ENCODE assay signal across 9 cellular contexts in the genomic region with DNA sequence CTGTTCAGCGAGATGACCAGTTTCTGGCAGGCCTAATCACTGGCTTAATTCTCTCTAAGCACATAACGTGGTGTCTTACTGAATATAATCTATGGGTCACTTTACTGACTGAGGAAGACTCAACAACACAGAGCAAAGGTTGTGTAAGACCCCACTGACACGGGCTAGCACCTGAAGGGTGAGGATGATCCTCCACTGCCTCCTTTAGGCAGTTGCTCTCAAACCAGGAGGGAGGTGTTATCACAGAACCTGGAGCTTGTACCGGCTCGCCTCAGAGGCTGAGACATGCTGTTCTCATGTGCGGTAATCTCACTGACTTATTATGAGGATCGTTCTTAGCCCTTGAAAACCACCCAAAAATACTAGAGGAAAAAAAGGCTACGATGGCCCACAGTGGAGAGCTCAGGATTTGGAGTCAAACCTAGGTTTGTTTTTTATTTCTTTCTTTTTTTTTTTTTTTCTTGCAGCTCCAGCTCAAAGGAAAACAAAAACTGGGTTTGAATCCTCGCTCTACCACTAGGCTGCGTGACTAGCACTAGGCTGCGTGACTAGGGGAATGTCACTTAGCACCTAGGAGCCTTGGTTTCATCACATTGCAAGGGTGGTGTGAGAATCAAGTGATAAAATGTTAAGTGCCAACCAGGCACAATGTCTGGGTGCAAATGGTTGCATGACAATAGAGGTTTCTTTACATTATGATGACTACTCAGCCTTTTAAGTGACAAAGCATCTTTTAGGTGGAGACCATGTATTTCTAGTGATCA. TPM values are rescaled to one million over a fixed set of nuclear protein-coding genes. Genes with fewer than 3 reads are reported as not detected.
DNase-seq lines count a peak whose midpoint lies in the region; ATAC-seq, FAIRE-seq and TF ChIP-seq lines count a peak whose summit lies in the region.
"Had no signal": no experiment of that assay in that cellular context is flagged by ENCODE, and none has a peak within 500 bp of the region (broad histone marks: within the 10 kb centered on the region; RNA-seq: fewer than 3 reads in every experiment).

No MANE protein-coding gene starts in this region.

- H3K9me3 ChIP-seq in heart left ventricle (no peaks in the 10 kb centered on the region), keratinocyte (ENCODE audit: control insufficient read depth, low read depth, low read length) (no peaks in the 10 kb centered on the region), tibial artery (no peaks in the 10 kb centered on the region), small intestine (ENCODE audit: control insufficient read depth, low read depth) (no peaks in the 10 kb centered on the region)

- WGBS in heart left ventricle, 4 donors: 80 to 87% (median 86%) methylated on average over 11 of the region's 11 CpGs
- 93 to 95% (median 94%) methylated on average over 11 of the region's 11 CpGs for WGBS in small intestine, 3 donors

- no peaks in the 10 kb centered on the region for H3K79me2 ChIP-seq in keratinocyte (ENCODE audit: control insufficient read depth, insufficient read depth, low read length)

- peaks cover 0 to 25% (median 12%) of the 10 kb centered on the region in 9 donors for H3K36me3 ChIP-seq in heart left ventricle
- no peaks in the 10 kb centered on the region for H3K36me3 ChIP-seq in keratinocyte (ENCODE audit: control insufficient read depth in 2 of 2, extremely low read depth in 1 of 2, insufficient read depth in 2 of 2, low read length in 2 of 2)
- peaks cover 0 to 17% (median 0%) of the 10 kb centered on the region in 3 donors for H3K36me3 ChIP-seq in tibial artery
- H3K36me3 ChIP-seq in small intestine (ENCODE audit: control insufficient read depth in 2 of 2, insufficient read depth in 2 of 2, low read length in 2 of 2): no peaks in the 10 kb centered on the region

- DNase-seq in heart left ventricle: no peak
- DNase-seq in Right ventricle myocardium superior: no peak
- DNase-seq in activated CD8-positive, alpha-beta T cell treated with anti-CD3 and anti-CD28 coated beads, Interleukin-2, amount 10 ng/mL, durations not matched to agents 7 days and 5 days: no peak
- DNase-seq in keratinocyte (ENCODE audit: low read depth, low spot score): peak; percentile 17
- no peak for DNase-seq in tibial artery
- no peak for DNase-seq in small intestine
- DNase-seq in effector CD4-positive, alpha-beta T cell: no peak
- no peak for DNase-seq in SKM-1 (lab: John Stamatoyannopoulos, UW; ENCODE audit: unreplicated experiment)

- FAIRE-seq in keratinocyte (lab: Jason Lieb, UNC) (peak; percentile 96), small intestine (lab: Jason Lieb, UNC) (no peak)
- FAIRE-seq: RCC 7860 had no signal

- no peak overlapping the region for H2AFZ ChIP-seq in keratinocyte (ENCODE audit: control insufficient read depth, low read length)

- no peak overlapping the region for H3K9ac ChIP-seq in keratinocyte (ENCODE audit: control insufficient read depth, extremely low read depth, insufficient read depth, low read length)

- no peak overlapping the region for H3K4me3 ChIP-seq in heart left ventricle
- H3K4me3 ChIP-seq in keratinocyte (ENCODE audit: control insufficient read depth in 2 of 3, extremely low read depth in 1 of 3, insufficient read depth in 2 of 3, low read depth in 1 of 3, low read length in 3 of 3): no peak overlapping the region
- no peak overlapping the region for H3K4me3 ChIP-seq in tibial artery
- no peak overlapping the region for H3K4me3 ChIP-seq in small intestine (ENCODE audit: low read depth in 1 of 2, low read length in 2 of 2)

- no peak for TF ChIP-seq CTCF in heart left ventricle (IDR thresholded peaks at IDR 0.05)
- peak; percentile 34 to 78 (median 61) for TF ChIP-seq CTCF in keratinocyte (optimal IDR thresholded peaks at IDR 0.05 in 1 of 3, IDR thresholded peaks at IDR 0.05 in 1 of 3, conservative IDR thresholded peaks at IDR 0.05 in 1 of 3; ENCODE audit: extremely low read depth in 1 of 3, insufficient read depth in 2 of 3, low read length in 3 of 3)
- no peak for TF ChIP-seq CTCF in tibial artery (IDR thresholded peaks at IDR 0.05)

- intact Hi-C loops in heart left ventricle (cut with DNase I) (loop anchor here in 3 of 10 donors (5.0 to 10.0 kb wide), 4 partner anchors 68 to 102 kb away; a partner anchor contains a TSS), Right ventricle myocardium superior (cut with DNase I) (no loop called here), tibial artery (cut with DNase I; ENCODE audit: low total_unique reads) (no loop called here)

- H3K4me1 Mint-ChIP-seq in activated CD8-positive, alpha-beta T cell treated with anti-CD3 and anti-CD28 coated beads, Interleukin-2, amount 10 ng/mL, durations not matched to agents 7 days and 5 days (ENCODE audit: low read depth): peaks cover 88% of the 10 kb centered on the region

- no peak for TF ChIP-seq POLR2A in heart left ventricle (IDR thresholded peaks at IDR 0.05)

- no peaks in the 10 kb centered on the region for H4K20me1 ChIP-seq in keratinocyte (ENCODE audit: control insufficient read depth, extremely low read depth, insufficient read depth, low read length)

- no peaks in the 10 kb centered on the region for H3K27me3 ChIP-seq in heart left ventricle
- no peaks in the 10 kb centered on the region for H3K27me3 ChIP-seq in keratinocyte (ENCODE audit: control insufficient read depth, extremely low read depth, insufficient read depth, low read length)
- no peaks in the 10 kb centered on the region for H3K27me3 ChIP-seq in tibial artery
- no peaks in the 10 kb centered on the region for H3K27me3 ChIP-seq in small intestine (ENCODE audit: control insufficient read depth in 2 of 2, insufficient read depth in 2 of 2, low read length in 2 of 2)

- CTCF ChIA-PET in activated CD8-positive, alpha-beta T cell treated with anti-CD3 and anti-CD28 coated beads, Interleukin-2, amount 10 ng/mL, durations not matched to agents 7 days and 5 days (lab: Charles Lee): interaction anchor here (0.6 to 2.4 kb wide), 8 partner anchors 10 to 147 kb away, joined by 3 to 9 read pairs (median 5); a partner anchor contains a TSS

- dilution Hi-C loops in keratinocyte (cut with MboI; ENCODE audit: extremely low pct_ligation_motif_present, low sequenced_read_pairs): no loop called here

- H3K4me1 ChIP-seq in heart left ventricle: peaks cover 0 to 79% (median 23%) of the 10 kb centered on the region in 12 donors
- peaks cover 52% of the 10 kb centered on the region for H3K4me1 ChIP-seq in keratinocyte (ENCODE audit: control insufficient read depth, extremely low read depth, insufficient read depth, low read length)
- peaks cover 0 to 22% (median 7%) of the 10 kb centered on the region in 4 donors for H3K4me1 ChIP-seq in tibial artery
- H3K4me1 ChIP-seq in small intestine (ENCODE audit: control insufficient read depth in 2 of 2, insufficient read depth in 1 of 2, low read depth in 1 of 2, low read length in 1 of 2): no peaks in the 10 kb centered on the region

- H3K27ac ChIP-seq in heart left ventricle (peak overlapping the region in 11 of 12 donors; percentile 62 to 96 (median 83)), keratinocyte (ENCODE audit: control insufficient read depth, insufficient read depth, low read length) (peak overlapping the region; percentile 96), tibial artery (peak overlapping the region; percentile 80 to 84), small intestine (ENCODE audit: low read depth in 1 of 2, low read length in 1 of 2) (peak overlapping the region in 1 of 2 donors; percentile 74)

- H3K27me3 Mint-ChIP-seq in activated CD8-positive, alpha-beta T cell treated with anti-CD3 and anti-CD28 coated beads, Interleukin-2, amount 10 ng/mL, durations not matched to agents 7 days and 5 days (ENCODE audit: low read depth): no peaks in the 10 kb centered on the region

- H3K9me1 ChIP-seq in keratinocyte (ENCODE audit: control insufficient read depth, extremely low read depth, insufficient read depth, low read length): no peaks in the 10 kb centered on the region

- peak overlapping the region; percentile 90 for H3K27ac Mint-ChIP-seq in activated CD8-positive, alpha-beta T cell treated with anti-CD3 and anti-CD28 coated beads, Interleukin-2, amount 10 ng/mL, durations not matched to agents 7 days and 5 days

- peaks cover 7% of the 10 kb centered on the region for H3K9me3 Mint-ChIP-seq in activated CD8-positive, alpha-beta T cell treated with anti-CD3 and anti-CD28 coated beads, Interleukin-2, amount 10 ng/mL, durations not matched to agents 7 days and 5 days (ENCODE audit: insufficient read depth)

- POLR2A ChIA-PET in activated CD8-positive, alpha-beta T cell treated with anti-CD3 and anti-CD28 coated beads, Interleukin-2, amount 10 ng/mL, durations not matched to agents 7 days and 5 days (lab: Charles Lee): interaction anchor here (0.7 to 3.9 kb wide), 3 partner anchors 12 to 96 kb away, joined by 4 to 30 read pairs (median 11); a partner anchor contains a TSS

- H3K36me3 Mint-ChIP-seq in activated CD8-positive, alpha-beta T cell treated with anti-CD3 and anti-CD28 coated beads, Interleukin-2, amount 10 ng/mL, durations not matched to agents 7 days and 5 days (ENCODE audit: low read depth): peaks cover 85% of the 10 kb centered on the region

- ATAC-seq in heart left ventricle (no peak), Right ventricle myocardium superior (ENCODE audit: poor library complexity) (no peak)
- ATAC-seq in activated CD8-positive, alpha-beta T cell treated with anti-CD3 and anti-CD28 coated beads, Interleukin-2, amount 10 ng/mL, durations not matched to agents 7 days and 5 days: peak; percentile 29

- H3K4me3 Mint-ChIP-seq in activated CD8-positive, alpha-beta T cell treated with anti-CD3 and anti-CD28 coated beads, Interleukin-2, amount 10 ng/mL, durations not matched to agents 7 days and 5 days: peak overlapping the region; percentile 50

- peak overlapping the region; percentile 49 for H3K4me2 ChIP-seq in keratinocyte (ENCODE audit: control insufficient read depth, extremely low read depth, insufficient read depth, low read depth, low read length)

RNA-seq across cellular contexts. Expression of a gene that starts 28.1 kb away (rescaled TPM):
- total RNA-seq in heart left ventricle (10 to 100 TPM in 6 of 9 donors, 1 to 10 TPM in 3; 5.9 to 16.2 (median 11.8) TPM), Right ventricle myocardium superior (16.6 TPM)
- polyA plus RNA-seq in heart left ventricle (10 to 100 TPM in 1 of 2 donors, 1 to 10 TPM in 1; 6.9 to 11.5 TPM), keratinocyte (3.4 to 5.5 TPM (median 4.6 TPM) in 3 replicates), small intestine (1 to 10 TPM; 3.1 to 7.6 (median 4.8) TPM)
- 10 to 100 TPM; 31.0 to 31.5 TPM for total RNA-seq in activated CD8-positive, alpha-beta T cell treated with anti-CD3 and anti-CD28 coated beads, Interleukin-2, amount 10 ng/mL, durations not matched to agents 7 days and 5 days
- polyA plus RNA-seq in keratinocyte (2011; ENCODE audit: low read depth): 4.5 TPM
- 2.7 and 4.6 TPM in 2 replicates for polyA plus RNA-seq in keratinocyte (2011; cell fraction: cytosol; rRNA removed)
- 5.3 and 5.9 TPM in 2 replicates for polyA plus RNA-seq in keratinocyte (2011; cell fraction: nucleus; rRNA removed)
- 2.1 and 3.1 TPM in 2 replicates for polyA plus RNA-seq in keratinocyte (2012; ENCODE audit: low replicate concordance)
- polyA minus RNA-seq in keratinocyte: 1.9 to 5.0 TPM (median 4.5 TPM) in 3 replicates
- 1.5 TPM for polyA minus RNA-seq in keratinocyte (2011; cell fraction: cytosol; rRNA and poly(A)+ RNA removed)
- 2.2 and 5.7 TPM in 2 replicates for polyA minus RNA-seq in keratinocyte (2011; cell fraction: nucleus; rRNA and poly(A)+ RNA removed)

Comparison
In these comparisons a context has a peak if more than half of its experiments do, and no peak if none do; other contexts are left out.
1. CTCF ChIP-seq: peak in keratinocyte (3 of 3); none in heart left ventricle (0 of 12) and tibial artery (0 of 2).